Comparison of ENCODE assay signal across 11 cellular contexts in genomic region chr11:67242548-67242947, GRCh38. TPM values are rescaled to one million over a fixed set of nuclear protein-coding genes. Genes with fewer than 3 reads are reported as not detected.
DNase-seq lines count a peak whose midpoint lies in the region; ATAC-seq and TF ChIP-seq lines count a peak whose summit lies in the region.
"Had no signal": no experiment of that assay in that cellular context is flagged by ENCODE, and none has a peak within 500 bp of the region (broad histone marks: within the 10 kb centered on the region; RNA-seq: fewer than 3 reads in every experiment).

No MANE protein-coding gene starts in this region.

- no peaks in the 10 kb centered on the region for H3K27me3 ChIP-seq in smooth muscle cell (ENCODE audit: low read depth)
- H3K27me3 ChIP-seq: tibial artery had no signal

- H3K4me3 Mint-ChIP-seq in T-helper 1 cell treated with Interleukin-12 subunit alpha and Interleukin-12 subunit beta and Interleukin-4 antibody, amounts not matched to agents 30 μg/mL and 1 μg/mL, for 36 hours: peak overlapping the region; percentile 98

- no peaks in the 10 kb centered on the region for H3K27me3 Mint-ChIP-seq in T-helper 1 cell treated with Interleukin-12 subunit alpha and Interleukin-12 subunit beta and Interleukin-4 antibody, amounts not matched to agents 30 μg/mL and 1 μg/mL, for 36 hours (ENCODE audit: low read depth)

- ATAC-seq in HG02870 (IDR thresholded peaks at IDR 0.05; ENCODE audit: unreplicated experiment): no peak
- ATAC-seq in HG03095 (IDR thresholded peaks at IDR 0.05; ENCODE audit: unreplicated experiment): no peak

- WGBS in smooth muscle cell (ENCODE audit: low lambda C conversion rate): 90% methylated on average over 1 of the region's 1 CpG

- DNase-seq in T-helper 1 cell (no peak), SK-N-MC (ENCODE audit: low read depth, low spot score) (no peak), epithelial cell of proximal tubule (ENCODE audit: low read depth) (no peak), smooth muscle cell (lab: John Stamatoyannopoulos, UW; ENCODE audit: unreplicated experiment) (no peak), retina (no peak)
- DNase-seq: effector CD8-positive, alpha-beta T cell; NCI-H1417; tibial artery had no signal

- no peak for TF ChIP-seq CTCF in epithelial cell of proximal tubule (conservative IDR thresholded peaks at IDR 0.05; ENCODE audit: low read depth, low read length)
- no peak for TF ChIP-seq CTCF in smooth muscle cell (IDR thresholded peaks at IDR 0.05; ENCODE audit: borderline replicate concordance, insufficient read depth, poor library complexity, severe bottlenecking)

- H3F3A ChIP-seq in smooth muscle cell (ENCODE audit: low read depth): peaks cover 17% of the 10 kb centered on the region

- H3K27ac Mint-ChIP-seq in T-helper 1 cell treated with Interleukin-12 subunit alpha and Interleukin-12 subunit beta and Interleukin-4 antibody, amounts not matched to agents 30 μg/mL and 1 μg/mL, for 36 hours: peak overlapping the region; percentile 53

- peaks cover 58% of the 10 kb centered on the region for H3K4me1 Mint-ChIP-seq in T-helper 1 cell treated with Interleukin-12 subunit alpha and Interleukin-12 subunit beta and Interleukin-4 antibody, amounts not matched to agents 30 μg/mL and 1 μg/mL, for 36 hours (ENCODE audit: low read depth)

- peak overlapping the region; percentile 92 for H3K4me2 ChIP-seq in smooth muscle cell

- H3K9me3 Mint-ChIP-seq in T-helper 1 cell treated with Interleukin-12 subunit alpha and Interleukin-12 subunit beta and Interleukin-4 antibody, amounts not matched to agents 30 μg/mL and 1 μg/mL, for 36 hours: no peaks in the 10 kb centered on the region

- H4K20me1 ChIP-seq in smooth muscle cell (ENCODE audit: low read depth): peaks cover 91% of the 10 kb centered on the region

- H2AFZ ChIP-seq in smooth muscle cell (ENCODE audit: low read depth): no peak overlapping the region

- peaks cover 57% of the 10 kb centered on the region for H3K36me3 ChIP-seq in SK-N-MC (ENCODE audit: insufficient read depth, low read length)
- H3K36me3 ChIP-seq in smooth muscle cell (ENCODE audit: low read depth): peaks cover 2% of the 10 kb centered on the region

- H3K79me2 ChIP-seq in smooth muscle cell (ENCODE audit: low read depth): peaks cover 49% of the 10 kb centered on the region

- H3K9me3 ChIP-seq in SK-N-MC (ENCODE audit: low read depth, low read length) (no peaks in the 10 kb centered on the region), smooth muscle cell (replicated peaks; ENCODE audit: low read depth) (no peaks in the 10 kb centered on the region)
- H3K9me3 ChIP-seq: tibial artery had no signal

- H3K27ac ChIP-seq in SK-N-MC (no peak overlapping the region), smooth muscle cell (ENCODE audit: low read depth) (peak overlapping the region; percentile 98)

- H3K9ac ChIP-seq in SK-N-MC (ENCODE audit: insufficient read length): peak overlapping the region; percentile 14
- H3K9ac ChIP-seq in smooth muscle cell (ENCODE audit: low read depth): peak overlapping the region; percentile 98

- peak overlapping the region; percentile 57 for H3K4me3 ChIP-seq in SK-N-MC
- peak overlapping the region; percentile 66 for H3K4me3 ChIP-seq in epithelial cell of proximal tubule (ENCODE audit: low read depth, low read length)
- no peak overlapping the region for H3K4me3 ChIP-seq in smooth muscle cell

- peaks cover 42% of the 10 kb centered on the region for H3K4me1 ChIP-seq in smooth muscle cell (ENCODE audit: low read depth)

- peaks cover 56% of the 10 kb centered on the region for H3K36me3 Mint-ChIP-seq in T-helper 1 cell treated with Interleukin-12 subunit alpha and Interleukin-12 subunit beta and Interleukin-4 antibody, amounts not matched to agents 30 μg/mL and 1 μg/mL, for 36 hours (ENCODE audit: low read depth)

RNA-seq across cellular contexts. Expression of gene GRK2, which starts 23.7 kb away (rescaled TPM):
- 46.8 and 66.4 TPM in 2 replicates for total RNA-seq in epithelial cell of proximal tubule
- total RNA-seq in smooth muscle cell: 18.5 and 22.2 TPM in 2 replicates
- polyA plus RNA-seq in smooth muscle cell: 38.9 and 42.5 TPM in 2 replicates

RNA-seq across cellular contexts. Expression of gene ANKRD13D, which starts 46.6 kb away (rescaled TPM):
- total RNA-seq in epithelial cell of proximal tubule (31.6 and 32.3 TPM in 2 replicates), smooth muscle cell (29.3 and 34.7 TPM in 2 replicates)
- 52.0 and 63.2 TPM in 2 replicates for polyA plus RNA-seq in smooth muscle cell
